Comparison of ENCODE assay signal across 15 cellular contexts in genomic region chr3:23590874-23591273, GRCh38.
A peak's percentile ranks its signal among the peaks of the same experiment; 100 is the strongest.
DNase-seq lines count a peak whose midpoint lies in the region; ATAC-seq and TF ChIP-seq lines count a peak whose summit lies in the region.
"Had no signal": no experiment of that assay in that cellular context is flagged by ENCODE, and none has a peak within 500 bp of the region (broad histone marks: within the 10 kb centered on the region; RNA-seq: fewer than 3 reads in every experiment).

No MANE protein-coding gene starts in this region.

- H3K27ac ChIP-seq in endodermal cell (ENCODE audit: low read depth, low read length), result peak overlapping the region; percentile 30
- H3K27ac ChIP-seq in coronary artery, result no peak overlapping the region

- WGBS in endodermal cell (ENCODE audit: insufficient coverage in 1 of 2, insufficient read length in 1 of 2), 2 experiments, result 60 to 90% methylated on average over 1 to 4 of the region's 4 CpGs

- no peaks in the 10 kb centered on the region for H3K4me1 ChIP-seq in endodermal cell (ENCODE audit: control insufficient read depth, insufficient read depth, low read length)

- no peaks in the 10 kb centered on the region for H3K36me3 Mint-ChIP-seq in endodermal cell (ENCODE audit: low read depth)

- H3K9me3 Mint-ChIP-seq in endodermal cell, result no peaks in the 10 kb centered on the region
- H3K9me3 Mint-ChIP-seq: HFFc6; stimulated activated naive CD8-positive, alpha-beta T cell treated with anti-CD3 and anti-CD28 coated beads, Interleukin-15, Interleukin-2, amounts not matched to agents 100 ng/mL and 50 ng/mL, for 24 hours had no signal

- H3K36me3 ChIP-seq in endodermal cell (ENCODE audit: control insufficient read depth, insufficient read depth, low read length), result no peaks in the 10 kb centered on the region

- H3K27ac Mint-ChIP-seq in endodermal cell, result no peak overlapping the region
- H3K27ac Mint-ChIP-seq: HFFc6; stimulated activated naive CD8-positive, alpha-beta T cell treated with anti-CD3 and anti-CD28 coated beads, Interleukin-15, Interleukin-2, amounts not matched to agents 100 ng/mL and 50 ng/mL, for 24 hours had no signal

- ATAC-seq in GM18868 (IDR thresholded peaks at IDR 0.05; ENCODE audit: unreplicated experiment), result peak; percentile 85
- ATAC-seq in GM21526 (IDR thresholded peaks at IDR 0.05; ENCODE audit: low FRiP score, unreplicated experiment), result peak; percentile 95
- ATAC-seq in HG03097 (IDR thresholded peaks at IDR 0.05; ENCODE audit: low FRiP score, unreplicated experiment), result peak; percentile 43

- no peaks in the 10 kb centered on the region for H3K27me3 ChIP-seq in endodermal cell (ENCODE audit: control insufficient read depth, insufficient read depth, low read length, poor library complexity, severe bottlenecking)

- H3K27me3 Mint-ChIP-seq in endodermal cell (ENCODE audit: insufficient read depth), result no peaks in the 10 kb centered on the region
- H3K27me3 Mint-ChIP-seq: stimulated activated naive CD8-positive, alpha-beta T cell treated with anti-CD3 and anti-CD28 coated beads, Interleukin-15, Interleukin-2, amounts not matched to agents 100 ng/mL and 50 ng/mL, for 24 hours had no signal

- no peaks in the 10 kb centered on the region for H3K9me3 ChIP-seq in endodermal cell (ENCODE audit: control insufficient read depth, low read length)

- DNase-seq in endodermal cell (no peak), NOMO-1 treated with dmso at 0.1 percent for 144 hours (lab: John Stamatoyannopoulos, UW; ENCODE audit: unreplicated experiment) (no peak), occipital lobe (lab: John Stamatoyannopoulos, UW) (no peak), coronary artery (ENCODE audit: low spot score) (no peak), EL (no peak)
- DNase-seq: activated gamma-delta T cell, DMS53, head of caudate nucleus, HFFc6, NCI-H1105 had no signal

- H3K4me3 ChIP-seq in endodermal cell (ENCODE audit: low read length) (no peak overlapping the region), coronary artery (no peak overlapping the region)
- H3K4me3 ChIP-seq: smooth muscle cell had no signal

- no peaks in the 10 kb centered on the region for H3K4me1 Mint-ChIP-seq in endodermal cell

- no peak overlapping the region for H3K9ac ChIP-seq in endodermal cell (ENCODE audit: extremely low read depth, low read length, poor library complexity, severe bottlenecking)

- no peak overlapping the region for H3K4me3 Mint-ChIP-seq in endodermal cell
- H3K4me3 Mint-ChIP-seq: HFFc6; stimulated activated naive CD8-positive, alpha-beta T cell treated with anti-CD3 and anti-CD28 coated beads, Interleukin-15, Interleukin-2, amounts not matched to agents 100 ng/mL and 50 ng/mL, for 24 hours had no signal

- TF ChIP-seq CTCF in endodermal cell (conservative IDR thresholded peaks at IDR 0.05), result no peak
- TF ChIP-seq CTCF in coronary artery (IDR thresholded peaks at IDR 0.05), result no peak

Comparison
In these comparisons a context has a peak if more than half of its experiments do, and no peak if none do; other contexts are left out.
1. ATAC-seq: peak in every context shown above with its lines; median percentile 95 in GM21526; 85 in GM18868; 43 in HG03097.